1 cellular context compared by ENCODE assay signal in the genomic region with DNA sequence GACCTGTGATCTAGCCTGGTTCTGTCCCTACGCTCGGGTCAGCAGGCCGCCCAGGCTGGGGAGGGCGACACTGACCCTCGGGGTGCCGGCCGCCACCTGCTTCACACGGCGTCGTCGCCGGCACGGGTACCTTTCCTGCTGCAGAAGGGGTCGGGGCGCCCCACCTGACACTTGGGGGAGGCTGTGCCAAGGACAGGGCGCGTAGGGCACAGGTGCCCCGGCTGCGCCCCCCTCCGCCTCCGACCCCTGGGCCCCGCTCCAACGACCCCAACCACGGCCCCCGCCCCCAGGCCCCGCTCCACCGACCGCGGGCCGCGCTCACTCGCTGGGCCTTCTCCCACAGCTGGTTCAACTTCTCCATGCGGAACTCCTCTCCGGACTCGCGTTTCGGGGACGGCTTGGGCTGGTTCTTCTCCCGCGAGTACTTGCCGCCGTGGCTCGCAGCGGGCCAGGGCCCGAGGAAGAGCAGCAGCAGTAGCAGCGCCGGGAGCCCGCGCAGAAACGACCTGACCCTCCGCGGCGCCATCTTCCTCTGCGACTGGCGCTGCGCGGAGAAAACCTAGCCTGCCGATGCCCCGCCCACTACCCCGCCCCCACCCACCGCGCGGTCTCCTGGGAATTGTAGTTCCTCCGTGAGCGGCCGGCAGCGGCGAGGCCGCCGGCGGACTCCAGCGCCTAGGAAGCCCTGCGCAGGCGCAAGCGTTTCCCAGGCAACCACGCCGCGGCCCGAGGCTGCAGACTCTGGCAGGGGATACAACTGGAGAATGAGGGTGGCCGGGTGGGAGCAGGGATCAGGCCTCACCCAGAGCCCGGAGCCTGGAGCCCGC.
TF ChIP-seq lines count a peak whose summit lies in the region.

A gene with protein sequence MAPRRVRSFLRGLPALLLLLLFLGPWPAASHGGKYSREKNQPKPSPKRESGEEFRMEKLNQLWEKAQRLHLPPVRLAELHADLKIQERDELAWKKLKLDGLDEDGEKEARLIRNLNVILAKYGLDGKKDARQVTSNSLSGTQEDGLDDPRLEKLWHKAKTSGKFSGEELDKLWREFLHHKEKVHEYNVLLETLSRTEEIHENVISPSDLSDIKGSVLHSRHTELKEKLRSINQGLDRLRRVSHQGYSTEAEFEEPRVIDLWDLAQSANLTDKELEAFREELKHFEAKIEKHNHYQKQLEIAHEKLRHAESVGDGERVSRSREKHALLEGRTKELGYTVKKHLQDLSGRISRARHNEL (minus strand): TSS at position 536 of the 827 bp plus-strand sequence. CDS start 10 bp downstream, at position 526.

TF ChIP-seq in HepG2, 621 proteins besides CTCF, POLR2A, EP300 and RAD21 (continued from another document and continues in another):
- TF ChIP-seq, protein P1, sequence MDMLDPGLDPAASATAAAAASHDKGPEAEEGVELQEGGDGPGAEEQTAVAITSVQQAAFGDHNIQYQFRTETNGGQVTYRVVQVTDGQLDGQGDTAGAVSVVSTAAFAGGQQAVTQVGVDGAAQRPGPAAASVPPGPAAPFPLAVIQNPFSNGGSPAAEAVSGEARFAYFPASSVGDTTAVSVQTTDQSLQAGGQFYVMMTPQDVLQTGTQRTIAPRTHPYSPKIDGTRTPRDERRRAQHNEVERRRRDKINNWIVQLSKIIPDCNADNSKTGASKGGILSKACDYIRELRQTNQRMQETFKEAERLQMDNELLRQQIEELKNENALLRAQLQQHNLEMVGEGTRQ (IDR thresholded peaks at IDR 0.05; ENCODE audit: low read depth, low read length), result no peak
- TF ChIP-seq, protein P1 (CRISPR knock-in tag; IDR thresholded peaks at IDR 0.05; ENCODE audit: borderline replicate concordance), result no peak
- TF ChIP-seq ARID2 (CRISPR knock-in tag; IDR thresholded peaks at IDR 0.05; ENCODE audit: borderline replicate concordance), result 0 out of 2 replicates have a peak, but pooled peaks have one; percentile 17
- no peak for TF ChIP-seq ZNF570 (CRISPR knock-in tag; IDR thresholded peaks at IDR 0.05; ENCODE audit: borderline replicate concordance)
- no peak for TF ChIP-seq MED13 (CRISPR knock-in tag; IDR thresholded peaks at IDR 0.05)
- TF ChIP-seq, protein P2, sequence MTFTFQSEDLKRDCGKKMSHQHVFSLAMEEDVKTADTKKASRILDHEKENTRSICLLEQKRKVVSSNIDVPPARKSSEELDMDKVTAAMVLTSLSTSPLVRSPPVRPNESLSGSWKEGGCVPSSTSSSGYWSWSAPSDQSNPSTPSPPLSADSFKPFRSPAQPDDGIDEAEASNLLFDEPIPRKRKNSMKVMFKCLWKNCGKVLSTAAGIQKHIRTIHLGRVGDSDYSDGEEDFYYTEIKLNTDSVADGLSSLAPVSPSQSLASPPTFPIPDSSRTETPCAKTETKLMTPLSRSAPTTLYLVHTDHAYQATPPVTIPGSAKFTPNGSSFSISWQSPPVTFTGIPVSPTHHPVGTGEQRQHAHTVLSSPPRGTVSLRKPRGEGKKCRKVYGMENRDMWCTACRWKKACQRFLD (CRISPR knock-in tag; IDR thresholded peaks at IDR 0.05; ENCODE audit: borderline replicate concordance), result no peak
- TF ChIP-seq SP1 (IDR thresholded peaks at IDR 0.05), result no peak
- peak; percentile 76 for TF ChIP-seq SP1 (CRISPR knock-in tag; IDR thresholded peaks at IDR 0.05)
- TF ChIP-seq ZNF720 (CRISPR knock-in tag; IDR thresholded peaks at IDR 0.05), result no peak
- no peak; the same call in 1 of the 2 replicates for TF ChIP-seq GLI4 (CRISPR knock-in tag; IDR thresholded peaks at IDR 0.05; ENCODE audit: borderline replicate concordance)
- peak; percentile 64; the same call in 1 of the 2 replicates for TF ChIP-seq ZGPAT (CRISPR knock-in tag; IDR thresholded peaks at IDR 0.05)
- no peak for TF ChIP-seq KLF13 (CRISPR knock-in tag; IDR thresholded peaks at IDR 0.05)
- TF ChIP-seq, protein P3, sequence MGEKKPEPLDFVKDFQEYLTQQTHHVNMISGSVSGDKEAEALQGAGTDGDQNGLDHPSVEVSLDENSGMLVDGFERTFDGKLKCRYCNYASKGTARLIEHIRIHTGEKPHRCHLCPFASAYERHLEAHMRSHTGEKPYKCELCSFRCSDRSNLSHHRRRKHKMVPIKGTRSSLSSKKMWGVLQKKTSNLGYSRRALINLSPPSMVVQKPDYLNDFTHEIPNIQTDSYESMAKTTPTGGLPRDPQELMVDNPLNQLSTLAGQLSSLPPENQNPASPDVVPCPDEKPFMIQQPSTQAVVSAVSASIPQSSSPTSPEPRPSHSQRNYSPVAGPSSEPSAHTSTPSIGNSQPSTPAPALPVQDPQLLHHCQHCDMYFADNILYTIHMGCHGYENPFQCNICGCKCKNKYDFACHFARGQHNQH (CRISPR knock-in tag; IDR thresholded peaks at IDR 0.05), result 0 out of 2 replicates have a peak, but pooled peaks have one; percentile 36
- no peak for TF ChIP-seq ZNF234 (CRISPR knock-in tag; conservative IDR thresholded peaks at IDR 0.05)
- TF ChIP-seq, protein P4, sequence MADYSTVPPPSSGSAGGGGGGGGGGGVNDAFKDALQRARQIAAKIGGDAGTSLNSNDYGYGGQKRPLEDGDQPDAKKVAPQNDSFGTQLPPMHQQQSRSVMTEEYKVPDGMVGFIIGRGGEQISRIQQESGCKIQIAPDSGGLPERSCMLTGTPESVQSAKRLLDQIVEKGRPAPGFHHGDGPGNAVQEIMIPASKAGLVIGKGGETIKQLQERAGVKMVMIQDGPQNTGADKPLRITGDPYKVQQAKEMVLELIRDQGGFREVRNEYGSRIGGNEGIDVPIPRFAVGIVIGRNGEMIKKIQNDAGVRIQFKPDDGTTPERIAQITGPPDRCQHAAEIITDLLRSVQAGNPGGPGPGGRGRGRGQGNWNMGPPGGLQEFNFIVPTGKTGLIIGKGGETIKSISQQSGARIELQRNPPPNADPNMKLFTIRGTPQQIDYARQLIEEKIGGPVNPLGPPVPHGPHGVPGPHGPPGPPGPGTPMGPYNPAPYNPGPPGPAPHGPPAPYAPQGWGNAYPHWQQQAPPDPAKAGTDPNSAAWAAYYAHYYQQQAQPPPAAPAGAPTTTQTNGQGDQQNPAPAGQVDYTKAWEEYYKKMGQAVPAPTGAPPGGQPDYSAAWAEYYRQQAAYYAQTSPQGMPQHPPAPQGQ (CRISPR knock-in tag; IDR thresholded peaks at IDR 0.05; ENCODE audit: borderline replicate concordance), result 0 out of 2 replicates have a peak, but pooled peaks have one; percentile 70
- TF ChIP-seq FOXA3 (CRISPR knock-in tag; IDR thresholded peaks at IDR 0.05), result 0 out of 2 replicates have a peak, but pooled peaks have one; percentile 14
- 0 out of 2 replicates have a peak, but pooled peaks have one; percentile 1 for TF ChIP-seq CENPT (CRISPR knock-in tag; IDR thresholded peaks at IDR 0.05; ENCODE audit: low read depth)
- TF ChIP-seq ZNF513 (CRISPR knock-in tag; conservative IDR thresholded peaks at IDR 0.05), result no peak
- TF ChIP-seq POGZ (CRISPR knock-in tag; IDR thresholded peaks at IDR 0.05), result no peak
- TF ChIP-seq GATA4 (IDR thresholded peaks at IDR 0.05; ENCODE audit: borderline replicate concordance, low read depth), result peak; percentile 72; the same call in 1 of the 2 replicates
- TF ChIP-seq RFX5 (IDR thresholded peaks at IDR 0.05; ENCODE audit: low read depth, low read length), result no peak
- TF ChIP-seq ZNF780A (CRISPR knock-in tag; IDR thresholded peaks at IDR 0.05), result 0 out of 2 replicates have a peak, but pooled peaks have one; percentile 54
- TF ChIP-seq NR1H2 (CRISPR knock-in tag; IDR thresholded peaks at IDR 0.05; ENCODE audit: borderline replicate concordance, low read depth), result 0 out of 2 replicates have a peak, but pooled peaks have one; percentile 32
- no peak for TF ChIP-seq RCOR2 (CRISPR knock-in tag; IDR thresholded peaks at IDR 0.05)
- TF ChIP-seq NFATC3 (CRISPR knock-in tag; IDR thresholded peaks at IDR 0.05), result no peak
- no peak for TF ChIP-seq PBX3 (CRISPR knock-in tag; IDR thresholded peaks at IDR 0.05; ENCODE audit: borderline replicate concordance)
- TF ChIP-seq, protein P5, sequence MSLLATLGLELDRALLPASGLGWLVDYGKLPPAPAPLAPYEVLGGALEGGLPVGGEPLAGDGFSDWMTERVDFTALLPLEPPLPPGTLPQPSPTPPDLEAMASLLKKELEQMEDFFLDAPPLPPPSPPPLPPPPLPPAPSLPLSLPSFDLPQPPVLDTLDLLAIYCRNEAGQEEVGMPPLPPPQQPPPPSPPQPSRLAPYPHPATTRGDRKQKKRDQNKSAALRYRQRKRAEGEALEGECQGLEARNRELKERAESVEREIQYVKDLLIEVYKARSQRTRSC (CRISPR knock-in tag; IDR thresholded peaks at IDR 0.05; ENCODE audit: low read depth), result no peak
- TF ChIP-seq ZNF589 (CRISPR knock-in tag; conservative IDR thresholded peaks at IDR 0.05), result no peak
- peak; percentile 32; the same call in 1 of the 2 replicates for TF ChIP-seq ZNF563 (CRISPR knock-in tag; IDR thresholded peaks at IDR 0.05)
- no peak for TF ChIP-seq NFE2L2 (IDR thresholded peaks at IDR 0.05; ENCODE audit: low read length)
- 0 out of 2 replicates have a peak, but pooled peaks have one; percentile 34 for TF ChIP-seq ZNF790 (CRISPR knock-in tag; IDR thresholded peaks at IDR 0.05; ENCODE audit: borderline replicate concordance)
- peak; percentile 57 for TF ChIP-seq TFDP2 (CRISPR knock-in tag; IDR thresholded peaks at IDR 0.05)
- no peak for TF ChIP-seq KLF6 (CRISPR knock-in tag; IDR thresholded peaks at IDR 0.05)
- TF ChIP-seq KDM2A (CRISPR knock-in tag; IDR thresholded peaks at IDR 0.05; ENCODE audit: borderline replicate concordance, low read depth), result peak; percentile 82; the same call in 1 of the 2 replicates
- TF ChIP-seq FOSL1 (CRISPR knock-in tag; IDR thresholded peaks at IDR 0.05; ENCODE audit: borderline replicate concordance), result no peak
- no peak for TF ChIP-seq SMC3 (IDR thresholded peaks at IDR 0.05; ENCODE audit: low read length)
- no peak for TF ChIP-seq FLYWCH1 (CRISPR knock-in tag; IDR thresholded peaks at IDR 0.05)
- no peak; the same call in 1 of the 2 replicates for TF ChIP-seq BRCA1 (CRISPR knock-in tag; IDR thresholded peaks at IDR 0.05)
- TF ChIP-seq, protein P6, sequence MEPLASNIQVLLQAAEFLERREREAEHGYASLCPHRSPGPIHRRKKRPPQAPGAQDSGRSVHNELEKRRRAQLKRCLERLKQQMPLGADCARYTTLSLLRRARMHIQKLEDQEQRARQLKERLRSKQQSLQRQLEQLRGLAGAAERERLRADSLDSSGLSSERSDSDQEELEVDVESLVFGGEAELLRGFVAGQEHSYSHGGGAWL (CRISPR knock-in tag; IDR thresholded peaks at IDR 0.05), result peak; percentile 79; the same call in 1 of the 2 replicates
- TF ChIP-seq ZNF274 (CRISPR knock-in tag; IDR thresholded peaks at IDR 0.05), result peak; percentile 88
- peak; percentile 53; the same call in 1 of the 2 replicates for TF ChIP-seq MEIS2 (CRISPR knock-in tag; IDR thresholded peaks at IDR 0.05)
- TF ChIP-seq, protein P7, sequence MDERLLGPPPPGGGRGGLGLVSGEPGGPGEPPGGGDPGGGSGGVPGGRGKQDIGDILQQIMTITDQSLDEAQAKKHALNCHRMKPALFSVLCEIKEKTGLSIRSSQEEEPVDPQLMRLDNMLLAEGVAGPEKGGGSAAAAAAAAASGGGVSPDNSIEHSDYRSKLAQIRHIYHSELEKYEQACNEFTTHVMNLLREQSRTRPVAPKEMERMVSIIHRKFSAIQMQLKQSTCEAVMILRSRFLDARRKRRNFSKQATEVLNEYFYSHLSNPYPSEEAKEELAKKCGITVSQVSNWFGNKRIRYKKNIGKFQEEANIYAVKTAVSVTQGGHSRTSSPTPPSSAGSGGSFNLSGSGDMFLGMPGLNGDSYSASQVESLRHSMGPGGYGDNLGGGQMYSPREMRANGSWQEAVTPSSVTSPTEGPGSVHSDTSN (CRISPR knock-in tag; IDR thresholded peaks at IDR 0.05), result no peak
- TF ChIP-seq ZMYM3 (CRISPR knock-in tag; IDR thresholded peaks at IDR 0.05), result 0 out of 2 replicates have a peak, but pooled peaks have one; percentile 14
- peak; percentile 92 for TF ChIP-seq RBFOX2 (IDR thresholded peaks at IDR 0.05; ENCODE audit: low read depth, low read length)
- no peak for TF ChIP-seq MAFG (CRISPR knock-in tag; IDR thresholded peaks at IDR 0.05)
- TF ChIP-seq SAP130 (CRISPR knock-in tag; IDR thresholded peaks at IDR 0.05; ENCODE audit: low read depth), result peak; percentile 88
